ENCODE assay signal across 8 cellular contexts in the genomic region with DNA sequence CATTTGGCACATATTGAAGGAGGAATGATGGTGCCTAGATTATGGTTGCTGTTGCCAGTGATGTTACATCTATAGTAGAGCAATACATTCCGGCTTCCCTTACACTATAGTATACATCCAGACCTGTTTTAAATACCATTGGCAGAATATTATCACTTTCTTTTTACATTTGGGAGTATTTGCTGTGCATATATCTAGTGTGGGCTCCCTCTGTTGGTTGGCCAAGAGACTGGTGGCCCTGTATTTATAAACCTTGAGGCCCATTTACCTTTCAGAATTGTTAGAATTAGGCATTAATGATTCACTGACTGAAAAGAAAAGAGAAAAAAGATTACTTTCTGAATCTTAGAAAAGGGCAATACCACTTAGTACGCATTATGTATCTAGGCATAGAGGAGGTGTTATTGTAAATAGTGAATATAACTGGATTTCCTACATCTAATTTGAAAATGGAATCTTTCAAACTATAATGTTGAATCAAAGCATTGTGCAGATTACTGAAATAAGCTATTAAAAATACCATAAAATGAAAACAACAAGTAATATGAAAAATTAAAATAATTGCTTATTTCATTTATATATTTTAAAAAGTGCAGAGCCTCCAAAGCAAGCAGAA.
A peak's percentile ranks its signal among the peaks of the same experiment; 100 is the strongest.
DNase-seq lines count a peak whose midpoint lies in the region; ATAC-seq and TF ChIP-seq lines count a peak whose summit lies in the region.

No MANE protein-coding gene starts in this region.

- CTCF ChIA-PET in GM10248 (lab: Yijun Ruan, JAX) = interaction anchor here (0.7 to 2.1 kb wide), 11 partner anchors 12 to 631 kb away, joined by 3 to 6 read pairs (median 4); no protein-coding TSS in a partner anchor

- no peak for ATAC-seq in omental fat pad (ENCODE audit: low FRiP score)
- ATAC-seq in HG03108 (IDR thresholded peaks at IDR 0.05; ENCODE audit: unreplicated experiment) = no peak

- POLR2A ChIA-PET in GM10248 (lab: Yijun Ruan, JAX) = no interaction called here

- peak; percentile 57 for TF ChIP-seq CTCF in GM10248 (IDR thresholded peaks at IDR 0.05; ENCODE audit: control extremely low read depth, extremely low read depth, low read depth, missing control alignments)
- TF ChIP-seq CTCF in glutamatergic neuron (IDR thresholded peaks at IDR 0.05; ENCODE audit: partially characterized antibody, unreplicated experiment) = peak; percentile 68
- no peak for TF ChIP-seq CTCF in omental fat pad (IDR thresholded peaks at IDR 0.05)

- H3K9me3 Mint-ChIP-seq in glutamatergic neuron (ENCODE audit: unreplicated experiment) = no peaks in the 10 kb centered on the region

- H3K4me3 Mint-ChIP-seq in glutamatergic neuron (ENCODE audit: unreplicated experiment) = no peak overlapping the region

- no peaks in the 10 kb centered on the region for H3K27me3 Mint-ChIP-seq in glutamatergic neuron (ENCODE audit: unreplicated experiment)

- no peaks in the 10 kb centered on the region for H3K36me3 Mint-ChIP-seq in glutamatergic neuron (ENCODE audit: unreplicated experiment)

- H3K4me1 Mint-ChIP-seq in glutamatergic neuron (ENCODE audit: low read depth, unreplicated experiment) = no peaks in the 10 kb centered on the region

- no peak overlapping the region for H3K27ac Mint-ChIP-seq in glutamatergic neuron (ENCODE audit: unreplicated experiment)

- DNase-seq in GM10248 (ENCODE audit: extremely low spot score) = no peak
- peak; percentile 39 for DNase-seq in HCEC 1CT
- peak; percentile 13 for DNase-seq in RKO (ENCODE audit: low spot score)
- no peak for DNase-seq in glutamatergic neuron
- DNase-seq in stimulated activated CD4-positive, alpha-beta T cell treated with anti-CD3 and anti-CD28 coated beads, Interleukin-4, amount 100 ng/mL, for 4 hours = no peak
- DNase-seq in stimulated activated CD4-positive, alpha-beta T cell treated with anti-CD3 and anti-CD28 coated beads, Interleukin-2, amount 100 ng/mL, for 24 hours = no peak
- DNase-seq in omental fat pad (ENCODE audit: low spot score) = no peak

Comparison
In these comparisons a context has a peak if more than half of its experiments do, and no peak if none do; other contexts are left out.
1. DNase-seq: peak in HCEC 1CT (single experiment) and RKO (single experiment); none in GM10248 (single experiment), glutamatergic neuron (single experiment), stimulated activated CD4-positive, alpha-beta T cell treated with anti-CD3 and anti-CD28 coated beads, Interleukin-4, amount 100 ng/mL, for 4 hours (0 of 2), stimulated activated CD4-positive, alpha-beta T cell treated with anti-CD3 and anti-CD28 coated beads, Interleukin-2, amount 100 ng/mL, for 24 hours (0 of 2) and omental fat pad (single experiment).
2. CTCF ChIP-seq: peak in GM10248 (single experiment) and glutamatergic neuron (single experiment); none in omental fat pad (0 of 3).